Comparison of ENCODE assay signal across 16 cellular contexts in genomic region chr7:117211614-117212013, GRCh38.
DNase-seq lines count a peak whose midpoint lies in the region; ATAC-seq and TF ChIP-seq lines count a peak whose summit lies in the region.
"Had no signal": no experiment of that assay in that cellular context is flagged by ENCODE, and none has a peak within 500 bp of the region (broad histone marks: within the 10 kb centered on the region; RNA-seq: fewer than 3 reads in every experiment).

No MANE protein-coding gene starts in this region.

- H3K27me3 Mint-ChIP-seq in mesothelial cell of epicardium (ENCODE audit: low read depth) = no peaks in the 10 kb centered on the region
- H3K27me3 Mint-ChIP-seq: CD4-positive, alpha-beta memory T cell had no signal

- no peak overlapping the region for H3K4me3 Mint-ChIP-seq in mesothelial cell of epicardium
- H3K4me3 Mint-ChIP-seq: CD4-positive, alpha-beta memory T cell had no signal

- ATAC-seq in SK-N-SH treated with all-trans-retinoic acid at 6 μM for 48 hours = no peak
- ATAC-seq: GM12878 had no signal

- H3K9me3 Mint-ChIP-seq in mesothelial cell of epicardium = no peaks in the 10 kb centered on the region
- H3K9me3 Mint-ChIP-seq: CD4-positive, alpha-beta memory T cell had no signal

- DNase-seq in SK-N-DZ (ENCODE audit: low spot score) (peak; percentile 68), mesothelial cell of epicardium (ENCODE audit: low spot score in 2 of 2, unreplicated experiment in 2 of 2) (no peak), activated gamma-delta T cell (lab: John Stamatoyannopoulos, UW) (no peak), GM03348 (ENCODE audit: low spot score) (no peak), D341Med (ENCODE audit: low spot score) (no peak)
- DNase-seq: C1 segment of cervical spinal cord; Calu3; CD4-positive, alpha-beta memory T cell; COR-L47; DMS153; DND-41; GM23248; H7; HCEC 1CT had no signal

- no peak for TF ChIP-seq CTCF in mesothelial cell of epicardium (IDR thresholded peaks at IDR 0.05; ENCODE audit: unreplicated experiment)

- peak overlapping the region; percentile 2 for H3K27ac Mint-ChIP-seq in mesothelial cell of epicardium
- H3K27ac Mint-ChIP-seq: CD4-positive, alpha-beta memory T cell had no signal

- peaks cover 12% of the 10 kb centered on the region for H3K36me3 Mint-ChIP-seq in mesothelial cell of epicardium

- peaks cover 23% of the 10 kb centered on the region for H3K4me1 Mint-ChIP-seq in mesothelial cell of epicardium

TF ChIP-seq in SK-N-SH treated with all-trans-retinoic acid at 6 μM for 48 hours, 23 proteins besides CTCF, POLR2A, EP300 and RAD21:
- peak; percentile 49; the same call in 1 of the 2 replicates for TF ChIP-seq ISL1 (CRISPR knock-in tag; IDR thresholded peaks at IDR 0.05)
- TF ChIP-seq RARB (CRISPR knock-in tag; IDR thresholded peaks at IDR 0.05) = no peak
- TF ChIP-seq BACH2 (CRISPR knock-in tag; IDR thresholded peaks at IDR 0.05; ENCODE audit: borderline replicate concordance) = no peak
- peak; percentile 51; the same call in 1 of the 2 replicates for TF ChIP-seq TCF4 (CRISPR knock-in tag; IDR thresholded peaks at IDR 0.05; ENCODE audit: borderline replicate concordance)
